In the genomic region with DNA sequence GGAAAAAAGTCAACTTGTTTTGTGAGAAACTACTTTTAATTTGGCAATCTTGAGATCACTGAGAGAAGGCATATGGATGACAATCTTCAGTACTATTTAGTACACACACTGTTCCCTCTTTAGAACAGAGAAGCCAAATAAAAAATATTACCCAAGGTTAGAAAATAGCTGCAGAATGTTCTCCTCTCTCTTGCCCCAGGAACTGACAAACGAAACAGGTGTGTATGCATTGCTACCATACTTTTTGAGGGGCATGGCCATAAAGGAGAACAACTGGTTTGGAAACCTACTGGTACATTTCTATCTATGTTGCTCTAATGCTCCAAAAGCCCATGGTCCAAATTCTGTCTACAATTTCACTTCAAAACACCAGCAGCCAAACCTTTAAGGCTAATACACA, we compare ENCODE assay signal across 31 cellular contexts. TPM values are rescaled to one million over a fixed set of nuclear protein-coding genes. Genes with fewer than 3 reads are reported as not detected.
DNase-seq lines count a peak whose midpoint lies in the region; FAIRE-seq and TF ChIP-seq lines count a peak whose summit lies in the region.
"Had no signal": no experiment of that assay in that cellular context is flagged by ENCODE, and none has a peak within 500 bp of the region (broad histone marks: within the 10 kb centered on the region; RNA-seq: fewer than 3 reads in every experiment).

No MANE protein-coding gene starts in this region.

- FAIRE-seq in keratinocyte (lab: Jason Lieb, UNC) = no peak
- FAIRE-seq: astrocyte had no signal

- no peak overlapping the region for H2BK120ac ChIP-seq in trophoblast cell (ENCODE audit: insufficient read depth, low read length, poor library complexity)

- no peak overlapping the region for H4K12ac ChIP-seq in trophoblast cell (ENCODE audit: low read depth, low read length)

- no peaks in the 10 kb centered on the region for H3K27me3 ChIP-seq in BLaER1 treated with 17β-estradiol and CSF1 and Interleukin-3, amounts not matched to agents 10 nM and 100 nM
- H3K27me3 ChIP-seq in Loucy (ENCODE audit: insufficient read depth, low read length, poor library complexity, severe bottlenecking) (no peaks in the 10 kb centered on the region), keratinocyte (ENCODE audit: control insufficient read depth, extremely low read depth, insufficient read depth, low read length) (no peaks in the 10 kb centered on the region), trophoblast cell (ENCODE audit: insufficient read depth, low read length) (no peaks in the 10 kb centered on the region), vagina (no peaks in the 10 kb centered on the region)
- H3K27me3 ChIP-seq: ovary, SJCRH30, stomach, tibial artery had no signal

- TF ChIP-seq POLR2A in vagina (IDR thresholded peaks at IDR 0.05) = no peak

- peak overlapping the region; percentile 46 for H3K4ac ChIP-seq in trophoblast cell (ENCODE audit: low read depth, low read length)

- H3K4me2 ChIP-seq in BLaER1 treated with 17β-estradiol and CSF1 and Interleukin-3, amounts not matched to agents 10 nM and 100 nM = peak overlapping the region in 10 of 11 experiments; percentile 5 to 93 (median 30); a peak in 13 of 22 replicates
- H3K4me2 ChIP-seq in Loucy (ENCODE audit: low read depth, low read length, poor library complexity, severe bottlenecking) (peak overlapping the region; percentile 69), keratinocyte (ENCODE audit: control insufficient read depth, extremely low read depth, insufficient read depth, low read depth, low read length) (peak overlapping the region; percentile 8), trophoblast cell (ENCODE audit: low read length) (no peak overlapping the region)
- H3K4me2 ChIP-seq: GM23338, smooth muscle cell had no signal

- intact Hi-C loops in vagina (cut with DNase I) = no loop called here

- H3K79me1 ChIP-seq in trophoblast cell (ENCODE audit: low read length) = no peaks in the 10 kb centered on the region

- peaks cover 57 to 89% (median 78%) of the 10 kb centered on the region in 11 experiments for H3K36me3 ChIP-seq in BLaER1 treated with 17β-estradiol and CSF1 and Interleukin-3, amounts not matched to agents 10 nM and 100 nM
- H3K36me3 ChIP-seq in Loucy (ENCODE audit: insufficient read depth, low read length) = peaks cover 17% of the 10 kb centered on the region; the same call in 1 of the 2 replicates
- peaks cover 5 to 34% of the 10 kb centered on the region in 2 experiments for H3K36me3 ChIP-seq in keratinocyte (ENCODE audit: control insufficient read depth in 2 of 2, extremely low read depth in 1 of 2, insufficient read depth in 2 of 2, low read length in 2 of 2)
- peaks cover 8 to 11% of the 10 kb centered on the region in 2 experiments for H3K36me3 ChIP-seq in trophoblast cell (ENCODE audit: control insufficient read depth in 1 of 2, insufficient read depth in 2 of 2, low read length in 2 of 2)
- H3K36me3 ChIP-seq in vagina = peaks cover 0 to 21% of the 10 kb centered on the region in 2 donors
- H3K36me3 ChIP-seq: ovary had no signal

- H3K9me3 ChIP-seq in BLaER1 treated with 17β-estradiol and CSF1 and Interleukin-3, amounts not matched to agents 10 nM and 100 nM (replicated peaks in 1 of 11) = no peaks in the 10 kb centered on the region
- H3K9me3 ChIP-seq in Loucy (ENCODE audit: insufficient read depth, low read depth, low read length) (no peaks in the 10 kb centered on the region), keratinocyte (ENCODE audit: control insufficient read depth, low read depth, low read length) (no peaks in the 10 kb centered on the region), trophoblast cell (ENCODE audit: insufficient read depth, low read depth, low read length) (no peaks in the 10 kb centered on the region), vagina (no peaks in the 10 kb centered on the region)
- H3K9me3 ChIP-seq: mucosa of descending colon, ovary, SJCRH30, stomach, tibial artery had no signal

- no peak overlapping the region for H3K14ac ChIP-seq in trophoblast cell (ENCODE audit: low read length)

- no peak overlapping the region for H2BK12ac ChIP-seq in trophoblast cell (ENCODE audit: low read length)

- no peak overlapping the region for H3K9ac ChIP-seq in BLaER1 treated with 17β-estradiol and CSF1 and Interleukin-3, amounts not matched to agents 10 nM and 100 nM
- H3K9ac ChIP-seq in Loucy (ENCODE audit: low read depth, low read length, poor library complexity, severe bottlenecking) (peak overlapping the region; percentile 48), keratinocyte (ENCODE audit: control insufficient read depth, extremely low read depth, insufficient read depth, low read length) (no peak overlapping the region), trophoblast cell (ENCODE audit: low read length) (no peak overlapping the region)

- no peaks in the 10 kb centered on the region; the same call in 1 of the 2 replicates for H3F3A ChIP-seq in Loucy (ENCODE audit: low read depth)

- H4K8ac ChIP-seq in trophoblast cell (ENCODE audit: low read depth, low read length) = no peak overlapping the region

- no peak for DNase-seq in keratinocyte (ENCODE audit: low read depth, low spot score)
- peak; percentile 57 to 84 for DNase-seq in trophoblast cell
- no peak for DNase-seq in cerebellum (ENCODE audit: low spot score)
- no peak for DNase-seq in vagina (ENCODE audit: extremely low spot score in 2 of 2)
- DNase-seq in central memory CD4-positive, alpha-beta T cell = no peak
- DNase-seq in germinal center (ENCODE audit: low spot score) = no peak
- DNase-seq: activated CD4-positive, alpha-beta T cell treated with anti-CD3 and anti-CD28 coated beads, Interleukin-2, amount 50 U/mL, for 1 hour; activated gamma-delta T cell treated with Interleukin-2 at 50 U/mL for 16 hours; activated naive CD8-positive, alpha-beta T cell treated with anti-CD3 and anti-CD28 coated beads, Interleukin-2, amount 50 U/mL, for 24 hours; activated T-cell treated with anti-CD3 and anti-CD28 coated beads, Interleukin-2, amount 50 U/mL, for 4 hours; DND-41; Kasumi-1; mucosa of descending colon; NCI-H146; NCI-H446; NCI-H748 treated with DMSO at 0.1 percent for 48 hours; ovary; retina; SJCRH30; stimulated activated CD4-positive, alpha-beta T cell treated with anti-CD3 and anti-CD28 coated beads, Interleukin-1b, Interleukin-23, amount 100 ng/mL, for 48 hours; stomach; T1000; tibial artery; WERI-Rb-1 had no signal

- no peaks in the 10 kb centered on the region for H3K9me2 ChIP-seq in Loucy (replicated peaks; ENCODE audit: low read depth, low read length)

- H3K9me1 ChIP-seq in keratinocyte (ENCODE audit: control insufficient read depth, extremely low read depth, insufficient read depth, low read length) = no peaks in the 10 kb centered on the region

- H3K4me3 ChIP-seq in BLaER1 treated with 17β-estradiol and CSF1 and Interleukin-3, amounts not matched to agents 10 nM and 100 nM = no peak overlapping the region
- H3K4me3 ChIP-seq in Loucy (ENCODE audit: low read length, poor library complexity, severe bottlenecking) = peak overlapping the region; percentile 41
- H3K4me3 ChIP-seq in keratinocyte (ENCODE audit: control insufficient read depth in 2 of 3, extremely low read depth in 1 of 3, insufficient read depth in 2 of 3, low read depth in 1 of 3, low read length in 3 of 3) = no peak overlapping the region
- no peak overlapping the region for H3K4me3 ChIP-seq in trophoblast cell (ENCODE audit: low read depth, low read length)
- no peak overlapping the region for H3K4me3 ChIP-seq in vagina
- H3K4me3 ChIP-seq: GM23338, lung, mucosa of descending colon, ovary, SJCRH30, smooth muscle cell, stomach, tibial artery had no signal

- dilution Hi-C loops in keratinocyte (cut with MboI; ENCODE audit: extremely low pct_ligation_motif_present, low sequenced_read_pairs) = no loop called here

- H3K23ac ChIP-seq in trophoblast cell (ENCODE audit: low read length) = no peak overlapping the region

- H3K79me2 ChIP-seq in Loucy (ENCODE audit: insufficient read depth, low read length) (peaks cover 84% of the 10 kb centered on the region), keratinocyte (ENCODE audit: control insufficient read depth, insufficient read depth, low read length) (peaks cover 89% of the 10 kb centered on the region), trophoblast cell (ENCODE audit: control insufficient read depth, insufficient read depth, low read length, poor library complexity) (peaks cover 6% of the 10 kb centered on the region)

- no peak overlapping the region for H3K27ac ChIP-seq in BLaER1 treated with 17β-estradiol and CSF1 and Interleukin-3, amounts not matched to agents 10 nM and 100 nM
- H3K27ac ChIP-seq in keratinocyte (ENCODE audit: control insufficient read depth, insufficient read depth, low read length) (no peak overlapping the region), trophoblast cell (ENCODE audit: low read depth, low read length) (no peak overlapping the region), vagina (no peak overlapping the region)
- H3K27ac ChIP-seq: C4-2B, ovary, SJCRH30, WERI-Rb-1 had no signal

- peaks cover 22 to 58% (median 48%) of the 10 kb centered on the region in 10 experiments for H3K4me1 ChIP-seq in BLaER1 treated with 17β-estradiol and CSF1 and Interleukin-3, amounts not matched to agents 10 nM and 100 nM
- H3K4me1 ChIP-seq in Loucy (ENCODE audit: insufficient read depth, low read length, poor library complexity, severe bottlenecking) (peaks cover 62% of the 10 kb centered on the region), keratinocyte (ENCODE audit: control insufficient read depth, extremely low read depth, insufficient read depth, low read length) (peaks cover 8% of the 10 kb centered on the region), trophoblast cell (ENCODE audit: control insufficient read depth in 1 of 2, insufficient read depth in 2 of 2, low read length in 2 of 2) (no peaks in the 10 kb centered on the region), vagina (peaks cover 56% of the 10 kb centered on the region)
- H3K4me1 ChIP-seq: SJCRH30 had no signal

- H2AFZ ChIP-seq in Loucy (ENCODE audit: low read length) (no peak overlapping the region), keratinocyte (ENCODE audit: control insufficient read depth, low read length) (no peak overlapping the region), trophoblast cell (ENCODE audit: insufficient read depth, low read length, poor library complexity) (no peak overlapping the region)
- H2AFZ ChIP-seq: GM23338 had no signal

- H4K91ac ChIP-seq in trophoblast cell (ENCODE audit: low read depth, low read length) = no peak overlapping the region

- no CpG with 5 or more reads among the region's 1 CpG for WGBS in trophoblast cell (ENCODE audit: extremely low coverage, insufficient coverage, insufficient read length)

- H2BK5ac ChIP-seq in trophoblast cell (ENCODE audit: low read depth, low read length, poor library complexity) = no peak overlapping the region

- peaks cover 33 to 98% (median 93%) of the 10 kb centered on the region in 11 experiments; a peak in 20 of 22 replicates for H4K20me1 ChIP-seq in BLaER1 treated with 17β-estradiol and CSF1 and Interleukin-3, amounts not matched to agents 10 nM and 100 nM
- H4K20me1 ChIP-seq in Loucy (ENCODE audit: insufficient read depth, low read length, poor library complexity, severe bottlenecking) (peaks cover 47% of the 10 kb centered on the region), keratinocyte (ENCODE audit: control insufficient read depth, extremely low read depth, insufficient read depth, low read length) (peaks cover 9% of the 10 kb centered on the region)

- no peak overlapping the region for H2AK5ac ChIP-seq in trophoblast cell (ENCODE audit: low read length)

- H3K18ac ChIP-seq in trophoblast cell (ENCODE audit: low read length) = no peak overlapping the region

- no peak for TF ChIP-seq CTCF in Loucy (conservative IDR thresholded peaks at IDR 0.05; ENCODE audit: low read length)
- no peak for TF ChIP-seq CTCF in keratinocyte (optimal IDR thresholded peaks at IDR 0.05 in 1 of 3, IDR thresholded peaks at IDR 0.05 in 1 of 3, conservative IDR thresholded peaks at IDR 0.05 in 1 of 3; ENCODE audit: extremely low read depth in 1 of 3, insufficient read depth in 2 of 3, low read length in 3 of 3)
- TF ChIP-seq CTCF in vagina (IDR thresholded peaks at IDR 0.05) = no peak

RNA-seq across cellular contexts. Expression of a gene that starts 5.7 kb away (rescaled TPM):
- polyA plus RNA-seq in keratinocyte = 41.9 to 55.1 TPM (median 49.9 TPM) in 3 replicates
- 38.7 TPM for polyA plus RNA-seq in keratinocyte (2011; ENCODE audit: low read depth)
- 19.1 and 35.6 TPM in 2 replicates for polyA plus RNA-seq in keratinocyte (2011; cell fraction: cytosol; rRNA removed)
- 53.6 and 61.9 TPM in 2 replicates for polyA plus RNA-seq in keratinocyte (2011; cell fraction: nucleus; rRNA removed)
- polyA plus RNA-seq in keratinocyte (2012; ENCODE audit: low replicate concordance) = 33.2 and 33.4 TPM in 2 replicates
- polyA minus RNA-seq in keratinocyte = 89.8 to 168 TPM (median 120 TPM) in 3 replicates
- 57.2 TPM for polyA minus RNA-seq in keratinocyte (2011; cell fraction: cytosol; rRNA and poly(A)+ RNA removed)
- polyA minus RNA-seq in keratinocyte (2011; cell fraction: nucleus; rRNA and poly(A)+ RNA removed) = 77.2 and 148 TPM in 2 replicates
- 74.2 and 76.8 TPM in 2 replicates for polyA plus RNA-seq in trophoblast cell (2013)
- total RNA-seq in cerebellum (58.3 TPM), vagina (53.8 TPM)

RNA-seq across cellular contexts. Expression of a gene that starts 10.1 kb away (rescaled TPM):
- 34.1 to 58.6 TPM (median 50.0 TPM) in 3 replicates for polyA plus RNA-seq in keratinocyte
- 14.6 TPM for polyA plus RNA-seq in keratinocyte (2011; ENCODE audit: low read depth)
- polyA plus RNA-seq in keratinocyte (2011; cell fraction: cytosol; rRNA removed) = 16.9 and 40.2 TPM in 2 replicates
- polyA plus RNA-seq in keratinocyte (2011; cell fraction: nucleus; rRNA removed) = 53.8 and 56.8 TPM in 2 replicates
- polyA plus RNA-seq in keratinocyte (2012; ENCODE audit: low replicate concordance) = 26.4 and 38.2 TPM in 2 replicates
- 19.8 to 48.2 TPM (median 34.6 TPM) in 3 replicates for polyA minus RNA-seq in keratinocyte
- 21.1 TPM for polyA minus RNA-seq in keratinocyte (2011; cell fraction: cytosol; rRNA and poly(A)+ RNA removed)
- 26.7 and 59.7 TPM in 2 replicates for polyA minus RNA-seq in keratinocyte (2011; cell fraction: nucleus; rRNA and poly(A)+ RNA removed)
- polyA plus RNA-seq in trophoblast cell (2013) = 24.4 and 27.7 TPM in 2 replicates
- 19.1 TPM for total RNA-seq in cerebellum
- 45.9 TPM for total RNA-seq in vagina

Comparison
In these comparisons a context has a peak if more than half of its experiments do, and no peak if none do; other contexts are left out.
1. DNase-seq: peak in trophoblast cell (2 of 2); none in keratinocyte (single experiment), cerebellum (single experiment), vagina (0 of 2), central memory CD4-positive, alpha-beta T cell (single experiment) and germinal center (single experiment).